In genomic region chr15:78077053-78077859, GRCh38 we compare ENCODE assay signal across 1 cellular context.
A peak's percentile ranks its signal among the peaks of the same experiment; 100 is the strongest.
TF ChIP-seq lines count a peak whose summit lies in the region.

Gene TBC1D2B (minus strand): TSS chr15:78077711. CDS start chr15:78077652, 59 bp downstream.

TF ChIP-seq in HEK293, 187 proteins besides CTCF, POLR2A, EP300 and RAD21 (continued from another document):
- TF ChIP-seq, protein P1, sequence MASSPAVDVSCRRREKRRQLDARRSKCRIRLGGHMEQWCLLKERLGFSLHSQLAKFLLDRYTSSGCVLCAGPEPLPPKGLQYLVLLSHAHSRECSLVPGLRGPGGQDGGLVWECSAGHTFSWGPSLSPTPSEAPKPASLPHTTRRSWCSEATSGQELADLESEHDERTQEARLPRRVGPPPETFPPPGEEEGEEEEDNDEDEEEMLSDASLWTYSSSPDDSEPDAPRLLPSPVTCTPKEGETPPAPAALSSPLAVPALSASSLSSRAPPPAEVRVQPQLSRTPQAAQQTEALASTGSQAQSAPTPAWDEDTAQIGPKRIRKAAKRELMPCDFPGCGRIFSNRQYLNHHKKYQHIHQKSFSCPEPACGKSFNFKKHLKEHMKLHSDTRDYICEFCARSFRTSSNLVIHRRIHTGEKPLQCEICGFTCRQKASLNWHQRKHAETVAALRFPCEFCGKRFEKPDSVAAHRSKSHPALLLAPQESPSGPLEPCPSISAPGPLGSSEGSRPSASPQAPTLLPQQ (tag by site-specific recombination; IDR thresholded peaks at IDR 0.05), result peak; percentile 85
- TF ChIP-seq ZNF600 (tag by site-specific recombination; IDR thresholded peaks at IDR 0.05) (peak; percentile 87), ZNF24 (tag by site-specific recombination; IDR thresholded peaks at IDR 0.05) (0 out of 2 replicates have a peak, but pooled peaks have one; percentile 9), SP3 (tag by site-specific recombination; IDR thresholded peaks at IDR 0.05) (peak; percentile 52), BCL11A (tag by site-specific recombination; IDR thresholded peaks at IDR 0.05; ENCODE audit: low read depth) (0 out of 2 replicates have a peak, but pooled peaks have one; percentile 53), ZNF76 (tag by site-specific recombination; IDR thresholded peaks at IDR 0.05; ENCODE audit: borderline replicate concordance, low read depth) (peak; percentile 74), ZBTB26 (tag by site-specific recombination; optimal IDR thresholded peaks at IDR 0.05) (peak; percentile 98), ZNF449 (tag by site-specific recombination; IDR thresholded peaks at IDR 0.05) (0 out of 2 replicates have a peak, but pooled peaks have one; percentile 12), KLF1 (tag by site-specific recombination; IDR thresholded peaks at IDR 0.05) (peak; percentile 63), ZNF610 (tag by site-specific recombination; IDR thresholded peaks at IDR 0.05; ENCODE audit: borderline replicate concordance) (0 out of 2 replicates have a peak, but pooled peaks have one; percentile 45), ZNF114 (tag by site-specific recombination; IDR thresholded peaks at IDR 0.05) (no peak)
